27 cellular contexts compared by ENCODE assay signal in genomic region chr7:95169678-95170077, GRCh38.
DNase-seq lines count a peak whose midpoint lies in the region; ATAC-seq, FAIRE-seq and TF ChIP-seq lines count a peak whose summit lies in the region.
"Had no signal": no experiment of that assay in that cellular context is flagged by ENCODE, and none has a peak within 500 bp of the region (broad histone marks: within the 10 kb centered on the region; RNA-seq: fewer than 3 reads in every experiment).

No MANE protein-coding gene starts in this region.

- no peaks in the 10 kb centered on the region for H3K79me2 ChIP-seq in Karpas-422 (ENCODE audit: low read length)

- no peak overlapping the region for H3K4me3 ChIP-seq in cardiac fibroblast (replicated peaks in 1 of 2; ENCODE audit: low read depth in 2 of 2, low read length in 2 of 2)
- H3K4me3 ChIP-seq in pancreas, result no peak overlapping the region
- no peak overlapping the region for H3K4me3 ChIP-seq in Karpas-422 (ENCODE audit: low read length)
- H3K4me3 ChIP-seq: BLaER1, GM23248, K562, MG63, PC-9, SJSA1 had no signal

- H3K9me3 ChIP-seq in pancreas, result no peaks in the 10 kb centered on the region
- no peaks in the 10 kb centered on the region for H3K9me3 ChIP-seq in Karpas-422 (ENCODE audit: low read length)
- H3K9me3 ChIP-seq: BLaER1, MG63, SJSA1 had no signal

- no peak overlapping the region for H3K27ac ChIP-seq in pancreas
- H3K27ac ChIP-seq in Karpas-422 (ENCODE audit: low read length), result no peak overlapping the region
- H3K27ac ChIP-seq: BLaER1, GM23248, PC-9, SJSA1 had no signal

- DNase-seq in LHCN-M2 (ENCODE audit: low read depth) (peak; percentile 41), cardiac fibroblast (ENCODE audit: low read depth in 2 of 2) (peak; percentile 31 to 52), fibroblast of peridontal ligament (ENCODE audit: extremely low read depth) (peak; percentile 4), pancreas (no peak), Karpas-422 (no peak), cerebellar nuclear complex (lab: John Stamatoyannopoulos, UW) (no peak)
- DNase-seq in central memory CD4-positive, alpha-beta T cell, result no peak
- DNase-seq: CD4-positive, CD25-positive, alpha-beta regulatory T cell; DMS153; DND-41; GM23248; H7; MG63; NCI-H1105 treated with DMSO at 0.1 percent for 48 hours; NCI-H146; NCI-H1930; NCI-H2107; NCI-H526; NCI-H82; NK-92 treated with Interleukin-12 subunit alpha and Interleukin-12 subunit beta, amount 100 ng/mL, for 24 hours; PC-9; Right ventricle myocardium superior; RPMI8226 had no signal

- no peak overlapping the region for H3K4me2 ChIP-seq in Karpas-422 (ENCODE audit: low read depth, low read length, poor library complexity, severe bottlenecking)
- H3K4me2 ChIP-seq: BLaER1, PC-9 had no signal

- intact Hi-C loops in pancreas (cut with DNase I), result no loop called here

- ATAC-seq in pancreas (no peak), HG02973 (IDR thresholded peaks at IDR 0.05; ENCODE audit: unreplicated experiment) (no peak)
- ATAC-seq: K562 had no signal

- no peak overlapping the region for H2AFZ ChIP-seq in Karpas-422 (ENCODE audit: low read length)
- H2AFZ ChIP-seq: GM23248, PC-9 had no signal

- peak; percentile 20 for FAIRE-seq in pancreas (lab: Jason Lieb, UNC)
- FAIRE-seq: K562 had no signal

- H3K9me2 ChIP-seq in Karpas-422 (replicated peaks; ENCODE audit: insufficient read depth, low read length), result no peaks in the 10 kb centered on the region

- H4K20me1 ChIP-seq in Karpas-422 (ENCODE audit: insufficient read depth, low read depth, low read length), result no peaks in the 10 kb centered on the region
- H4K20me1 ChIP-seq: BLaER1 had no signal

- H3K4me1 ChIP-seq in pancreas (no peaks in the 10 kb centered on the region), Karpas-422 (ENCODE audit: low read length) (no peaks in the 10 kb centered on the region)
- H3K4me1 ChIP-seq: BLaER1, SJSA1 had no signal

- H3K27me3 ChIP-seq in pancreas, result no peaks in the 10 kb centered on the region
- H3K27me3 ChIP-seq in Karpas-422 (ENCODE audit: low read length), result no peaks in the 10 kb centered on the region
- H3K27me3 ChIP-seq: BLaER1, MG63 had no signal

- TF ChIP-seq CTCF in cardiac fibroblast (IDR thresholded peaks at IDR 0.05; ENCODE audit: low read depth, low read length) (no peak), pancreas (IDR thresholded peaks at IDR 0.05) (no peak)

- H3K36me3 ChIP-seq in pancreas (no peaks in the 10 kb centered on the region), Karpas-422 (ENCODE audit: insufficient read depth, low read length) (no peaks in the 10 kb centered on the region)
- H3K36me3 ChIP-seq: BLaER1, MG63, SJSA1 had no signal

- no peak overlapping the region for H3K9ac ChIP-seq in Karpas-422 (ENCODE audit: low read length)
- H3K9ac ChIP-seq: BLaER1, GM23248 had no signal

Comparison
In these comparisons a context has a peak if more than half of its experiments do, and no peak if none do; other contexts are left out.
1. DNase-seq: peak in LHCN-M2 (single experiment), cardiac fibroblast (2 of 2) and fibroblast of peridontal ligament (single experiment); none in pancreas (0 of 6), Karpas-422 (single experiment), central memory CD4-positive, alpha-beta T cell (single experiment) and cerebellar nuclear complex (0 of 2).